In genomic region chr1:89519779-89520358, GRCh38 we compare ENCODE assay signal across 8 cellular contexts. TPM values are rescaled to one million over a fixed set of nuclear protein-coding genes. Genes with fewer than 3 reads are reported as not detected.
DNase-seq lines count a peak whose midpoint lies in the region; ATAC-seq and TF ChIP-seq lines count a peak whose summit lies in the region.

No MANE protein-coding gene starts in this region.

- TF ChIP-seq CTCF in GM12865 (IDR thresholded peaks at IDR 0.05; ENCODE audit: insufficient read depth, low read depth, low read length, missing control alignments) (peak; percentile 70), OCI-LY1 (IDR thresholded peaks at IDR 0.05; ENCODE audit: low read length) (peak; percentile 65)

- H3K4me3 ChIP-seq in GM12865 (ENCODE audit: low read depth, low read length), result no peak overlapping the region
- no peak overlapping the region for H3K4me3 ChIP-seq in OCI-LY1 (ENCODE audit: low read depth, low read length, poor library complexity, severe bottlenecking)
- no peak overlapping the region for H3K4me3 ChIP-seq in neuronal stem cell (ENCODE audit: low read length in 2 of 2)

- H3K27me3 ChIP-seq in OCI-LY1 (ENCODE audit: insufficient read depth, low read length) (no peaks in the 10 kb centered on the region), neuronal stem cell (ENCODE audit: control insufficient read depth in 3 of 3, insufficient read depth in 3 of 3, low read depth in 1 of 3, low read length in 3 of 3) (peaks cover 0 to 10% (median 0%) of the 10 kb centered on the region in 3 experiments)

- H3K79me2 ChIP-seq in OCI-LY1 (ENCODE audit: insufficient read depth, low read length), result no peaks in the 10 kb centered on the region

- ATAC-seq in HG02885 (IDR thresholded peaks at IDR 0.05; ENCODE audit: poor library complexity, unreplicated experiment), result peak; percentile 60
- ATAC-seq in left lobe of liver, result peak; percentile 48

- no peak overlapping the region for H2BK5ac ChIP-seq in neuronal stem cell (ENCODE audit: low read length)

- H4K91ac ChIP-seq in neuronal stem cell (ENCODE audit: low read depth, low read length, poor library complexity), result no peak overlapping the region

- no peak overlapping the region for H3K23ac ChIP-seq in neuronal stem cell (ENCODE audit: low read depth, low read length, poor library complexity)

- H3K4me2 ChIP-seq in OCI-LY1 (ENCODE audit: low read length), result no peak overlapping the region
- no peak overlapping the region for H3K4me2 ChIP-seq in neuronal stem cell (ENCODE audit: insufficient read depth, low read length, poor library complexity, severe bottlenecking)

- H3K4me1 ChIP-seq in OCI-LY1 (ENCODE audit: insufficient read depth, low read length, severe bottlenecking) (peaks cover 11% of the 10 kb centered on the region), neuronal stem cell (ENCODE audit: control insufficient read depth in 2 of 2, insufficient read depth in 1 of 2, low read depth in 1 of 2, low read length in 2 of 2) (peaks cover 5 to 8% of the 10 kb centered on the region in 2 donors)

- H2AFZ ChIP-seq in OCI-LY1 (ENCODE audit: low read length) (no peak overlapping the region), neuronal stem cell (ENCODE audit: low read length) (no peak overlapping the region)

- H2BK12ac ChIP-seq in neuronal stem cell (ENCODE audit: low read length), result no peak overlapping the region

- H3K4ac ChIP-seq in neuronal stem cell (ENCODE audit: low read length), result no peak overlapping the region

- in situ Hi-C loops in ACHN (cut with HindIII; ENCODE audit: low pct_ligation_motif_present, low pct_unique_long_range_greater_than_20kb, low sequenced_read_pairs), result no loop called here

- H2AK5ac ChIP-seq in neuronal stem cell (ENCODE audit: low read depth, low read length), result no peak overlapping the region

- WGBS in neuronal stem cell (ENCODE audit: extremely low coverage in 2 of 2, insufficient read length in 2 of 2, insufficient replicate concordance in 1 of 2), 2 donors, result no CpG with 5 or more reads among the region's 1 CpG

- no peak overlapping the region for H3K14ac ChIP-seq in neuronal stem cell (ENCODE audit: low read length)

- no peaks in the 10 kb centered on the region for H4K20me1 ChIP-seq in OCI-LY1 (ENCODE audit: insufficient read depth, low read length)

- H2BK120ac ChIP-seq in neuronal stem cell (ENCODE audit: low read depth, low read length), result no peak overlapping the region

- H3K36me3 ChIP-seq in OCI-LY1 (ENCODE audit: insufficient read depth, low read length), result no peaks in the 10 kb centered on the region
- no peaks in the 10 kb centered on the region for H3K36me3 ChIP-seq in neuronal stem cell (replicated peaks in 1 of 2; ENCODE audit: control insufficient read depth in 2 of 2, insufficient read depth in 2 of 2, low read length in 2 of 2)

- no peaks in the 10 kb centered on the region for H3K9me2 ChIP-seq in OCI-LY1 (ENCODE audit: low read depth, low read length)

- no peak overlapping the region for H3K18ac ChIP-seq in neuronal stem cell (ENCODE audit: low read length)

- no peak overlapping the region for H4K8ac ChIP-seq in neuronal stem cell (ENCODE audit: low read depth, low read length)

- H2BK15ac ChIP-seq in neuronal stem cell (ENCODE audit: low read length), result no peak overlapping the region

- no peak overlapping the region for H3K27ac ChIP-seq in OCI-LY1 (ENCODE audit: low read depth, low read length, poor library complexity, severe bottlenecking)
- H3K27ac ChIP-seq in neuronal stem cell (replicated peaks; ENCODE audit: low read length), result no peak overlapping the region

- peaks cover 4% of the 10 kb centered on the region; the same call in 1 of the 2 replicates for H3K9me3 ChIP-seq in OCI-LY1 (ENCODE audit: low read length)
- H3K9me3 ChIP-seq in neuronal stem cell (replicated peaks in 1 of 2; ENCODE audit: control insufficient read depth in 2 of 2, insufficient read depth in 1 of 2, low read depth in 1 of 2, low read length in 2 of 2), result peaks cover 1 to 3% of the 10 kb centered on the region in 2 donors

- DNase-seq in ACHN, result peak; percentile 40
- DNase-seq in GM12865 (ENCODE audit: low read depth), result peak; percentile 70
- peak; percentile 55 for DNase-seq in amniotic epithelial cell (ENCODE audit: low read depth)
- no peak for DNase-seq in left lobe of liver (ENCODE audit: low spot score)
- no peak for DNase-seq in posterior cingulate gyrus
- DNase-seq in neuronal stem cell (ENCODE audit: low spot score), result no peak

- intact Hi-C loops in posterior cingulate gyrus (cut with DNase I), result loop anchor here (5.0 kb wide), 1 partner anchor 242 kb away; no protein-coding TSS in a partner anchor

- peaks cover under 1% of the 10 kb centered on the region for H3K79me1 ChIP-seq in neuronal stem cell (ENCODE audit: low read depth, low read length)

- H3K9ac ChIP-seq in OCI-LY1 (ENCODE audit: low read length) (no peak overlapping the region), neuronal stem cell (ENCODE audit: low read depth, low read length, poor library complexity) (no peak overlapping the region)

- no peaks in the 10 kb centered on the region for H3F3A ChIP-seq in OCI-LY1 (ENCODE audit: insufficient read depth, low read length)

RNA-seq across cellular contexts. Expression of gene LRRC8B, which starts 4.8 kb away (rescaled TPM):
- 2.8 TPM for total RNA-seq in left lobe of liver
- polyA plus RNA-seq in neuronal stem cell (2013, experiment 1 of 2), result 14.1 TPM
- polyA plus RNA-seq in neuronal stem cell (2013, experiment 2 of 2), result 15.2 TPM

Comparison
In these comparisons a context has a peak if more than half of its experiments do, and no peak if none do; other contexts are left out.
1. DNase-seq: peak in ACHN (single experiment), GM12865 (single experiment) and amniotic epithelial cell (single experiment); none in left lobe of liver (single experiment), posterior cingulate gyrus (0 of 10) and neuronal stem cell (single experiment).